ENCODE assay signal across 20 cellular contexts in genomic region chr10:17662193-17663138, GRCh38. TPM values are rescaled to one million over a fixed set of nuclear protein-coding genes. Genes with fewer than 3 reads are reported as not detected.
DNase-seq lines count a peak whose midpoint lies in the region; ATAC-seq and TF ChIP-seq lines count a peak whose summit lies in the region.
"Had no signal": no experiment of that assay in that cellular context is flagged by ENCODE, and none has a peak within 500 bp of the region (broad histone marks: within the 10 kb centered on the region; RNA-seq: fewer than 3 reads in every experiment).

No MANE protein-coding gene starts in this region.

- H3K4me3 Mint-ChIP-seq in activated T-helper 2 cell treated with anti-CD3 and anti-CD28 coated beads, Interferon-gamma antibody, Interleukin-2, Interleukin-4, amounts not matched to agents 10 μg/mL and 5 μg/mL and 100 μg/mL, durations not matched to agents 14 hours and 24 hours and 36 hours (ENCODE audit: low read depth): peak overlapping the region; percentile 30

- no peak for ATAC-seq in left ventricle myocardium superior
- ATAC-seq in HG03342 (IDR thresholded peaks at IDR 0.05; ENCODE audit: unreplicated experiment): no peak

- intact Hi-C loops in left ventricle myocardium superior (cut with micrococcal nuclease) (no loop called here), posterior cingulate gyrus (cut with DNase I) (no loop called here)
- intact Hi-C loops in activated T-helper 2 cell treated with anti-CD3 and anti-CD28 coated beads, Interferon-gamma antibody, Interleukin-2, Interleukin-4, amounts not matched to agents 10 μg/mL and 5 μg/mL and 100 μg/mL, durations not matched to agents 14 hours and 24 hours and 36 hours (cut with micrococcal nuclease): no loop called here

- H3K27me3 Mint-ChIP-seq in activated T-helper 2 cell treated with anti-CD3 and anti-CD28 coated beads, Interferon-gamma antibody, Interleukin-2, Interleukin-4, amounts not matched to agents 10 μg/mL and 5 μg/mL and 100 μg/mL, durations not matched to agents 14 hours and 24 hours and 36 hours (ENCODE audit: low read depth): no peaks in the 10 kb centered on the region
- H3K27me3 Mint-ChIP-seq: CD8-positive, alpha-beta memory T cell had no signal

- no peak for TF ChIP-seq CTCF in right atrium auricular region (IDR thresholded peaks at IDR 0.05)

- H3K9me3 Mint-ChIP-seq in activated T-helper 2 cell treated with anti-CD3 and anti-CD28 coated beads, Interferon-gamma antibody, Interleukin-2, Interleukin-4, amounts not matched to agents 10 μg/mL and 5 μg/mL and 100 μg/mL, durations not matched to agents 14 hours and 24 hours and 36 hours: peaks cover 13% of the 10 kb centered on the region
- H3K9me3 Mint-ChIP-seq: CD8-positive, alpha-beta memory T cell had no signal

- peak overlapping the region; percentile 8 to 26 for H3K27ac ChIP-seq in right atrium auricular region
- H3K27ac ChIP-seq in KOPT-K1 (ENCODE audit: low read depth, low read length, poor library complexity, severe bottlenecking): peak overlapping the region; percentile 88
- H3K27ac ChIP-seq: left ventricle myocardium inferior, sigmoid colon, transverse colon had no signal

- H3K9me3 ChIP-seq in right atrium auricular region: no peaks in the 10 kb centered on the region
- no peaks in the 10 kb centered on the region for H3K9me3 ChIP-seq in KOPT-K1 (ENCODE audit: insufficient read depth, low read length, poor library complexity, severe bottlenecking)
- H3K9me3 ChIP-seq: sigmoid colon, transverse colon had no signal

- no peak overlapping the region for H3K4me3 ChIP-seq in right atrium auricular region
- H3K4me3 ChIP-seq: left ventricle myocardium inferior, sigmoid colon, transverse colon had no signal

- no peaks in the 10 kb centered on the region for H3K27me3 ChIP-seq in right atrium auricular region
- H3K27me3 ChIP-seq: sigmoid colon, transverse colon had no signal

- peaks cover 52% of the 10 kb centered on the region for H3K36me3 Mint-ChIP-seq in activated T-helper 2 cell treated with anti-CD3 and anti-CD28 coated beads, Interferon-gamma antibody, Interleukin-2, Interleukin-4, amounts not matched to agents 10 μg/mL and 5 μg/mL and 100 μg/mL, durations not matched to agents 14 hours and 24 hours and 36 hours (ENCODE audit: low read depth)

- peaks cover 5% of the 10 kb centered on the region for H3K36me3 ChIP-seq in right atrium auricular region
- H3K36me3 ChIP-seq in KOPT-K1 (ENCODE audit: insufficient read depth, low read length): peaks cover 11% of the 10 kb centered on the region; the same call in 1 of the 2 replicates

- no peak for DNase-seq in right atrium auricular region (ENCODE audit: low spot score)
- DNase-seq in left ventricle myocardium superior: no peak
- DNase-seq in activated T-helper 2 cell treated with anti-CD3 and anti-CD28 coated beads, Interferon-gamma antibody, Interleukin-2, Interleukin-4, amounts not matched to agents 10 μg/mL and 5 μg/mL and 100 μg/mL, durations not matched to agents 14 hours and 24 hours and 36 hours (ENCODE audit: low spot score): no peak
- DNase-seq in posterior cingulate gyrus: no peak
- DNase-seq in HuH-7.5 (ENCODE audit: low spot score): no peak
- DNase-seq in NCI-H2081 (lab: John Stamatoyannopoulos, UW): no peak
- DNase-seq: activated CD4-positive, alpha-beta T cell treated with anti-CD3 and anti-CD28 coated beads, Interleukin-2, amount 50 U/mL, for 48 hours; CD8-positive, alpha-beta memory T cell; effector CD8-positive, alpha-beta T cell; EL; left ventricle myocardium inferior; MM.1S; NCI-H1694 treated with DMSO at 0.1 percent for 48 hours; NCI-H345; occipital lobe; sigmoid colon; stimulated activated naive CD4-positive, alpha-beta T cell; transverse colon had no signal

- peaks cover 0 to 21% of the 10 kb centered on the region in 2 donors for H3K4me1 ChIP-seq in right atrium auricular region
- H3K4me1 ChIP-seq: sigmoid colon had no signal

- H3K27ac Mint-ChIP-seq in activated T-helper 2 cell treated with anti-CD3 and anti-CD28 coated beads, Interferon-gamma antibody, Interleukin-2, Interleukin-4, amounts not matched to agents 10 μg/mL and 5 μg/mL and 100 μg/mL, durations not matched to agents 14 hours and 24 hours and 36 hours: peak overlapping the region; percentile 1

- H3K4me1 Mint-ChIP-seq in activated T-helper 2 cell treated with anti-CD3 and anti-CD28 coated beads, Interferon-gamma antibody, Interleukin-2, Interleukin-4, amounts not matched to agents 10 μg/mL and 5 μg/mL and 100 μg/mL, durations not matched to agents 14 hours and 24 hours and 36 hours (ENCODE audit: low read depth): peaks cover 37% of the 10 kb centered on the region

RNA-seq across cellular contexts. Expression of gene STAM, which starts 18.5 kb away (rescaled TPM):
- total RNA-seq in right atrium auricular region (10 to 100 TPM; 28.9 to 38.0 TPM), left ventricle myocardium superior (22.8 TPM)
- total RNA-seq in activated T-helper 2 cell treated with anti-CD3 and anti-CD28 coated beads, Interferon-gamma antibody, Interleukin-2, Interleukin-4, amounts not matched to agents 10 μg/mL and 5 μg/mL and 100 μg/mL, durations not matched to agents 14 hours and 24 hours and 36 hours: 33.8 and 35.2 TPM in 2 replicates

RNA-seq across cellular contexts. Expression of gene HACD1, which starts 45.3 kb away (rescaled TPM):
- 100 to 1,000 TPM; 101 to 143 TPM for total RNA-seq in right atrium auricular region
- total RNA-seq in left ventricle myocardium superior: 160 TPM
- 6.0 and 6.6 TPM in 2 replicates for total RNA-seq in activated T-helper 2 cell treated with anti-CD3 and anti-CD28 coated beads, Interferon-gamma antibody, Interleukin-2, Interleukin-4, amounts not matched to agents 10 μg/mL and 5 μg/mL and 100 μg/mL, durations not matched to agents 14 hours and 24 hours and 36 hours

Comparison
In these comparisons a context has a peak if more than half of its experiments do, and no peak if none do; other contexts are left out.
1. RNA of gene HACD1, which starts 45.3 kb away (total RNA-seq): 160 TPM in left ventricle myocardium superior (single experiment) and 101 to 143 TPM in right atrium auricular region; 6.0 to 6.6 TPM in activated T-helper 2 cell treated with anti-CD3 and anti-CD28 coated beads, Interferon-gamma antibody, Interleukin-2, Interleukin-4, amounts not matched to agents 10 μg/mL and 5 μg/mL and 100 μg/mL, durations not matched to agents 14 hours and 24 hours and 36 hours; every median in the first group is over 10 times any median in the second.